1 cellular context compared by ENCODE assay signal in genomic region chr1:158153179-158153578, GRCh38.
TF ChIP-seq lines count a peak whose summit lies in the region.

No MANE protein-coding gene starts in this region.

TF ChIP-seq in GM23338, 12 proteins besides CTCF, POLR2A, EP300 and RAD21 (continued from another document):
- no peak for TF ChIP-seq REST (IDR thresholded peaks at IDR 0.05; ENCODE audit: unreplicated experiment)
- TF ChIP-seq STAT1 (IDR thresholded peaks at IDR 0.05; ENCODE audit: unreplicated experiment) = no peak
- TF ChIP-seq ETS1 (IDR thresholded peaks at IDR 0.05) = no peak
- TF ChIP-seq NANOG (IDR thresholded peaks at IDR 0.05; ENCODE audit: borderline replicate concordance) = no peak
- TF ChIP-seq EZH2phosphoT487 (IDR thresholded peaks at IDR 0.05; ENCODE audit: unreplicated experiment) = no peak
